In the genomic region with DNA sequence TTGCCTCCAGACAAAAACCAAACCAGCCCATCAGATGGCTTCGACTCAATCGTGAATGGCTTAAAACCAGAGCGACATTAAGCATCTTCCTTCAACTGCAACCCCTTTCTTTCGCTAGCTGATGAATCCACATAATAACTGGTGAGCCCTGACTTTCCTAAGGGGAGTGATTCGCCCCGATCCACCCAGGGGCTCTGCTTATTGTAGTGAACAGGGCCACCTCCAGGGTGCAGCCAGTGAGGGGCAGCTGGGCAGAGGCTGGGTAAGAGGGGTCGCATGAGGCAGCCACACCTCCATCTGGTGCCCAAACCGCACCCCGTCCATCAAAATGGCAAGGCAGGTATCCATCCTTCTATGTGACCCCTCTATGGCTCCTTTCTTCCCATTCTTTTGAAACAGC, we compare ENCODE assay signal across 1 cellular context.
TF ChIP-seq lines count a peak whose summit lies in the region.

No MANE protein-coding gene starts in this region.

TF ChIP-seq in HepG2, 621 proteins besides CTCF, POLR2A, EP300 and RAD21:
- TF ChIP-seq ZBTB38 (CRISPR knock-in tag; IDR thresholded peaks at IDR 0.05) (0 out of 2 replicates have a peak, but pooled peaks have one; percentile 40), DRAP1 (CRISPR knock-in tag; IDR thresholded peaks at IDR 0.05) (no peak), DDIT3 (CRISPR knock-in tag; IDR thresholded peaks at IDR 0.05) (no peak), PHF8 (CRISPR knock-in tag; IDR thresholded peaks at IDR 0.05) (no peak), RBM22 (optimal IDR thresholded peaks at IDR 0.05; ENCODE audit: low read length) (peak; percentile 48)
- TF ChIP-seq, protein P1, sequence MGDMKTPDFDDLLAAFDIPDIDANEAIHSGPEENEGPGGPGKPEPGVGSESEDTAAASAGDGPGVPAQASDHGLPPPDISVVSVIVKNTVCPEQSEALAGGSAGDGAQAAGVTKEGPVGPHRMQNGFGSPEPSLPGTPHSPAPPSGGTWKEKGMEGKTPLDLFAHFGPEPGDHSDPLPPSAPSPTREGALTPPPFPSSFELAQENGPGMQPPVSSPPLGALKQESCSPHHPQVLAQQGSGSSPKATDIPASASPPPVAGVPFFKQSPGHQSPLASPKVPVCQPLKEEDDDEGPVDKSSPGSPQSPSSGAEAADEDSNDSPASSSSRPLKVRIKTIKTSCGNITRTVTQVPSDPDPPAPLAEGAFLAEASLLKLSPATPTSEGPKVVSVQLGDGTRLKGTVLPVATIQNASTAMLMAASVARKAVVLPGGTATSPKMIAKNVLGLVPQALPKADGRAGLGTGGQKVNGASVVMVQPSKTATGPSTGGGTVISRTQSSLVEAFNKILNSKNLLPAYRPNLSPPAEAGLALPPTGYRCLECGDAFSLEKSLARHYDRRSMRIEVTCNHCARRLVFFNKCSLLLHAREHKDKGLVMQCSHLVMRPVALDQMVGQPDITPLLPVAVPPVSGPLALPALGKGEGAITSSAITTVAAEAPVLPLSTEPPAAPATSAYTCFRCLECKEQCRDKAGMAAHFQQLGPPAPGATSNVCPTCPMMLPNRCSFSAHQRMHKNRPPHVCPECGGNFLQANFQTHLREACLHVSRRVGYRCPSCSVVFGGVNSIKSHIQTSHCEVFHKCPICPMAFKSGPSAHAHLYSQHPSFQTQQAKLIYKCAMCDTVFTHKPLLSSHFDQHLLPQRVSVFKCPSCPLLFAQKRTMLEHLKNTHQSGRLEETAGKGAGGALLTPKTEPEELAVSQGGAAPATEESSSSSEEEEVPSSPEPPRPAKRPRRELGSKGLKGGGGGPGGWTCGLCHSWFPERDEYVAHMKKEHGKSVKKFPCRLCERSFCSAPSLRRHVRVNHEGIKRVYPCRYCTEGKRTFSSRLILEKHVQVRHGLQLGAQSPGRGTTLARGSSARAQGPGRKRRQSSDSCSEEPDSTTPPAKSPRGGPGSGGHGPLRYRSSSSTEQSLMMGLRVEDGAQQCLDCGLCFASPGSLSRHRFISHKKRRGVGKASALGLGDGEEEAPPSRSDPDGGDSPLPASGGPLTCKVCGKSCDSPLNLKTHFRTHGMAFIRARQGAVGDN (CRISPR knock-in tag; IDR thresholded peaks at IDR 0.05), result peak; percentile 23; the same call in 1 of the 2 replicates
